In genomic region chr19:50383307-50383851, GRCh38 we compare ENCODE assay signal across 9 cellular contexts. TPM values are rescaled to one million over a fixed set of nuclear protein-coding genes. Genes with fewer than 3 reads are reported as not detected.
DNase-seq lines count a peak whose midpoint lies in the region; ATAC-seq and TF ChIP-seq lines count a peak whose summit lies in the region.
"Had no signal": no experiment of that assay in that cellular context is flagged by ENCODE, and none has a peak within 500 bp of the region (broad histone marks: within the 10 kb centered on the region; RNA-seq: fewer than 3 reads in every experiment).

No MANE protein-coding gene starts in this region.

- ATAC-seq in GM18868 (IDR thresholded peaks at IDR 0.05; ENCODE audit: unreplicated experiment), result peak; percentile 9
- no peak for ATAC-seq in HG03039 (IDR thresholded peaks at IDR 0.05; ENCODE audit: unreplicated experiment)

- H2AFZ ChIP-seq in parathyroid adenoma, result peak overlapping the region; percentile 67

- DNase-seq in NT2/D1 (ENCODE audit: low read depth, low spot score) (no peak), epithelial cell of esophagus (ENCODE audit: low read depth) (no peak), ureter (ENCODE audit: low spot score) (no peak), COLO829 (ENCODE audit: low spot score) (no peak), NCI-H1417 (lab: John Stamatoyannopoulos, UW) (no peak)

- no peaks in the 10 kb centered on the region for H3K27me3 ChIP-seq in NT2/D1 (ENCODE audit: insufficient read depth, insufficient read length)
- H3K27me3 ChIP-seq in parathyroid adenoma (ENCODE audit: control insufficient read depth, insufficient read depth, low read length), result no peaks in the 10 kb centered on the region

- peaks cover 67% of the 10 kb centered on the region for H3K36me3 ChIP-seq in NT2/D1 (ENCODE audit: insufficient read depth, insufficient read length, low read length)
- no peaks in the 10 kb centered on the region for H3K36me3 ChIP-seq in parathyroid adenoma (ENCODE audit: control insufficient read depth, insufficient read depth, low read length)

- TF ChIP-seq CTCF in epithelial cell of esophagus (IDR thresholded peaks at IDR 0.05; ENCODE audit: insufficient read depth, low read depth, low read length, missing control alignments) (no peak), parathyroid adenoma (IDR thresholded peaks at IDR 0.05) (no peak)

- peak overlapping the region; percentile 85 for H3K27ac ChIP-seq in parathyroid adenoma

- H3K4me3 ChIP-seq in NT2/D1 (ENCODE audit: insufficient read length, low read depth), result peak overlapping the region; percentile 32
- peak overlapping the region; percentile 75 for H3K4me3 ChIP-seq in epithelial cell of esophagus (ENCODE audit: low read length)
- peak overlapping the region; percentile 74 for H3K4me3 ChIP-seq in parathyroid adenoma (ENCODE audit: low read depth, low read length)

- H3K9ac ChIP-seq in NT2/D1 (ENCODE audit: insufficient read length, low read depth) (peak overlapping the region; percentile 76), parathyroid adenoma (no peak overlapping the region)

- no peaks in the 10 kb centered on the region for H3K9me3 ChIP-seq in NT2/D1 (ENCODE audit: insufficient read depth, low read length)
- no peaks in the 10 kb centered on the region for H3K9me3 ChIP-seq in parathyroid adenoma (ENCODE audit: control insufficient read depth, low read length)

- H3K4me1 ChIP-seq in NT2/D1 (ENCODE audit: insufficient read depth, insufficient read length), result peaks cover 2% of the 10 kb centered on the region
- peaks cover 6% of the 10 kb centered on the region for H3K4me1 ChIP-seq in parathyroid adenoma

- H3K79me2 ChIP-seq in parathyroid adenoma, result no peaks in the 10 kb centered on the region

- peak overlapping the region; percentile 73 for H3K4me2 ChIP-seq in parathyroid adenoma (ENCODE audit: low read length)

RNA-seq across cellular contexts. Expression of gene POLD1, which starts 0.8 kb away (rescaled TPM):
- total RNA-seq in ureter, result 17.0 TPM

RNA-seq across cellular contexts. Expression of gene NR1H2, which starts 7.1 kb away (rescaled TPM):
- total RNA-seq in ureter, result 64.5 TPM

RNA-seq across cellular contexts. Expression of gene NAPSA, which starts 17.9 kb away (rescaled TPM):
- 1.1 TPM for total RNA-seq in ureter

RNA-seq across cellular contexts. Expression of gene SPIB, which starts 35.4 kb away (rescaled TPM):
- total RNA-seq in ureter, result 0.96 TPM
- total RNA-seq: SK-MEL-5 had no signal

RNA-seq across cellular contexts. Expression of gene MYBPC2, which starts 49.3 kb away (rescaled TPM):
- 0.52 TPM for total RNA-seq in ureter
- total RNA-seq: SK-MEL-5 had no signal
